In the genomic region with DNA sequence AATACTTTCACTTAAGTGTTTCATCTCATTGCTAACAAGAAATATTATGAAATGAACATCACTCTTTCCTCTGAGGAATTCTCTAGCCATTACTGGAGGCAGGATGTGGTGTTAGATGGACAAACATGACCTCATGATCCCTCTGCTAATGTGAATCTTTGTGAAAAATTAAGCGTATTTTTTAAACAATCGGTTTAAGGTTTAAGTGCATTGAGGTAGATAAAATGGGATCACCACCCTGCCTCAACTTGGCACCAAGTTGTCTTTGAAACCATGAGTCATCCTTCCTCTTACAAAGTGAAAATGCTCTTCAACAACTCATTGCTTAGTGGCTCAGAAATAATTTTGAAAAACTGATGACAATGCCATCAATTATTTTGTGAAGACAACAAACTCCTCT, we compare ENCODE assay signal across 12 cellular contexts.
DNase-seq lines count a peak whose midpoint lies in the region; ATAC-seq and TF ChIP-seq lines count a peak whose summit lies in the region.
"Had no signal": no experiment of that assay in that cellular context is flagged by ENCODE, and none has a peak within 500 bp of the region (broad histone marks: within the 10 kb centered on the region; RNA-seq: fewer than 3 reads in every experiment).

No MANE protein-coding gene starts in this region.

- H3K4me3 ChIP-seq in brain microvascular endothelial cell (ENCODE audit: low read depth, low read length) = no peak overlapping the region
- H3K4me3 ChIP-seq in osteoblast (ENCODE audit: insufficient read depth, low read length) = no peak overlapping the region

- no peaks in the 10 kb centered on the region for H3K9me3 ChIP-seq in osteoblast (ENCODE audit: low read depth, low read length)

- peaks cover 20% of the 10 kb centered on the region for H3K79me2 ChIP-seq in osteoblast (ENCODE audit: insufficient read depth, low read length)

- no peak for TF ChIP-seq CTCF in brain microvascular endothelial cell (IDR thresholded peaks at IDR 0.05; ENCODE audit: low read depth, low read length, missing control alignments)
- TF ChIP-seq CTCF in osteoblast (IDR thresholded peaks at IDR 0.05; ENCODE audit: extremely low read depth, low read depth, low read length) = no peak
- TF ChIP-seq CTCF in omental fat pad (IDR thresholded peaks at IDR 0.05) = no peak
- no peak for TF ChIP-seq CTCF in GM20000 (IDR thresholded peaks at IDR 0.05; ENCODE audit: extremely low read depth, missing control alignments)

- in situ Hi-C loops in brain microvascular endothelial cell (cut with HindIII; ENCODE audit: low pct_ligation_motif_present, low sequenced_read_pairs) = loop anchor here (25.0 kb wide), 2 partner anchors 90 to 165 kb away; no protein-coding TSS in a partner anchor

- ATAC-seq in GM18502 (IDR thresholded peaks at IDR 0.05; ENCODE audit: poor library complexity, unreplicated experiment) (peak; percentile 37), omental fat pad (ENCODE audit: low FRiP score) (no peak), GM18909 (IDR thresholded peaks at IDR 0.05; ENCODE audit: poor library complexity, unreplicated experiment) (no peak)

- H3K27me3 ChIP-seq in brain microvascular endothelial cell (replicated peaks) (no peaks in the 10 kb centered on the region), osteoblast (ENCODE audit: insufficient read depth, low read length) (no peaks in the 10 kb centered on the region)

- H3K27ac ChIP-seq in brain microvascular endothelial cell (peak overlapping the region; percentile 66), osteoblast (ENCODE audit: low read depth, low read length) (peak overlapping the region; percentile 76)

- peaks cover 32% of the 10 kb centered on the region for H3K4me1 ChIP-seq in osteoblast (ENCODE audit: insufficient read depth, low read length)

- peak; percentile 95 for DNase-seq in LHCN-M2 (ENCODE audit: low read depth)
- DNase-seq in brain microvascular endothelial cell = peak; percentile 82
- peak; percentile 61 for DNase-seq in osteoblast (ENCODE audit: insufficient read length, low spot score, missing footprints)
- no peak for DNase-seq in omental fat pad (ENCODE audit: low spot score)
- no peak for DNase-seq in GM20000 (ENCODE audit: low spot score)
- DNase-seq in activated CD4-positive, alpha-beta T cell treated with anti-CD3 and anti-CD28 coated beads, Interleukin-2, amount 50 U/mL, for 4 hours = no peak
- DNase-seq: activated CD4-positive, alpha-beta T cell treated with anti-CD3 and anti-CD28 coated beads for 4 hours; aorta; H9; occipital lobe had no signal

- H3K36me3 ChIP-seq in brain microvascular endothelial cell (replicated peaks) = no peaks in the 10 kb centered on the region
- H3K36me3 ChIP-seq in osteoblast (ENCODE audit: insufficient read depth, low read length) = no peaks in the 10 kb centered on the region

- H4K20me1 ChIP-seq in osteoblast (ENCODE audit: insufficient read depth, low read length) = no peaks in the 10 kb centered on the region

- no peak overlapping the region for H2AFZ ChIP-seq in osteoblast (ENCODE audit: low read length)

- peak overlapping the region; percentile 65 for H3K4me2 ChIP-seq in osteoblast (ENCODE audit: insufficient read depth, low read length)

Comparison
In these comparisons a context has a peak if more than half of its experiments do, and no peak if none do; other contexts are left out.
1. DNase-seq: peak in LHCN-M2 (single experiment), brain microvascular endothelial cell (single experiment) and osteoblast (single experiment); none in omental fat pad (single experiment), GM20000 (single experiment) and activated CD4-positive, alpha-beta T cell treated with anti-CD3 and anti-CD28 coated beads, Interleukin-2, amount 50 U/mL, for 4 hours (0 of 2).